In genomic region chr14:61260939-61261776, GRCh38 we compare ENCODE assay signal across 12 cellular contexts. TPM values are rescaled to one million over a fixed set of nuclear protein-coding genes. Genes with fewer than 3 reads are reported as not detected.
A peak's percentile ranks its signal among the peaks of the same experiment; 100 is the strongest.
DNase-seq lines count a peak whose midpoint lies in the region; ATAC-seq and TF ChIP-seq lines count a peak whose summit lies in the region.
"Had no signal": no experiment of that assay in that cellular context is flagged by ENCODE, and none has a peak within 500 bp of the region (broad histone marks: within the 10 kb centered on the region; RNA-seq: fewer than 3 reads in every experiment).

No MANE protein-coding gene starts in this region.

- CTCF ChIA-PET in PC-3 (lab: Charles Lee) = interaction anchor here (0.6 to 1.0 kb wide), 3 partner anchors 8 to 43 kb away, joined by 3 to 7 read pairs (median 3); no protein-coding TSS in a partner anchor

- H3K27me3 Mint-ChIP-seq in CD14-positive monocyte (ENCODE audit: low read depth in 3 of 3) = peaks cover 9 to 16% (median 14%) of the 10 kb centered on the region in 3 donors

- H3K36me3 Mint-ChIP-seq in CD14-positive monocyte = no peaks in the 10 kb centered on the region
- H3K36me3 Mint-ChIP-seq: activated naive CD8-positive, alpha-beta T cell had no signal

- peak overlapping the region; percentile 63 for H2AFZ ChIP-seq in PC-3 (ENCODE audit: low read length)

- POLR2A ChIA-PET in PC-3 (lab: Charles Lee; ENCODE audit: unreplicated experiment) = interaction anchor here (0.6 to 0.9 kb wide), 4 partner anchors 8 to 636 kb away, joined by 3 read pairs; no protein-coding TSS in a partner anchor

- peak overlapping the region; percentile 46 for H3K4me2 ChIP-seq in PC-3 (ENCODE audit: low read length)

- peak overlapping the region; percentile 59 for H3K9ac ChIP-seq in PC-3 (ENCODE audit: low read length)

- TF ChIP-seq CTCF in PC-3 (conservative IDR thresholded peaks at IDR 0.05; ENCODE audit: low read depth, low read length) (peak; percentile 77), fibroblast of mammary gland (conservative IDR thresholded peaks at IDR 0.05; ENCODE audit: control insufficient read depth, insufficient read depth, low read depth, low read length) (peak; percentile 25), CD14-positive monocyte (IDR thresholded peaks at IDR 0.05) (no peak), omental fat pad (IDR thresholded peaks at IDR 0.05) (no peak)

- H3K9me3 Mint-ChIP-seq in CD14-positive monocyte = no peaks in the 10 kb centered on the region

- H3K27ac ChIP-seq in PC-3 (ENCODE audit: low read length) = peak overlapping the region; percentile 76
- H3K27ac ChIP-seq: epithelial cell of prostate, left lung had no signal

- no TSS peak for BruUV-seq in PC-3 (replicated peaks; lab: Mats Ljungman, UMichigan)

- H3F3A ChIP-seq in PC-3 (ENCODE audit: low read length, unreplicated experiment) = no peaks in the 10 kb centered on the region

- H3K4me1 Mint-ChIP-seq in CD14-positive monocyte = no peaks in the 10 kb centered on the region

- H3K9me3 ChIP-seq in PC-3 (ENCODE audit: low read length) = no peaks in the 10 kb centered on the region
- H3K9me3 ChIP-seq: left lung had no signal

- ATAC-seq in PC-3 (peak; percentile 40), GM21367 (IDR thresholded peaks at IDR 0.05; ENCODE audit: unreplicated experiment) (no peak), omental fat pad (ENCODE audit: low FRiP score) (no peak)
- ATAC-seq: left lung had no signal

- no peak overlapping the region for H3K27ac Mint-ChIP-seq in CD14-positive monocyte
- H3K27ac Mint-ChIP-seq: activated naive CD8-positive, alpha-beta T cell had no signal

- H3K79me2 ChIP-seq in PC-3 (ENCODE audit: low read length) = no peaks in the 10 kb centered on the region

- H4K20me1 ChIP-seq in PC-3 (ENCODE audit: low read length) = no peaks in the 10 kb centered on the region

- no peak overlapping the region for H3K4me3 Mint-ChIP-seq in CD14-positive monocyte
- H3K4me3 Mint-ChIP-seq: activated naive CD8-positive, alpha-beta T cell had no signal

- intact Hi-C loops in PC-3 (cut with micrococcal nuclease) = loop anchor here (10.0 kb wide), 2 partner anchors 744 to 1006 kb away; no protein-coding TSS in a partner anchor
- intact Hi-C loops in CD14-positive monocyte (cut with micrococcal nuclease) = no loop called here

- H3K4me3 ChIP-seq in PC-3 (ENCODE audit: low read length) (no peak overlapping the region), fibroblast of mammary gland (ENCODE audit: control insufficient read depth, low read depth, low read length) (no peak overlapping the region)
- H3K4me3 ChIP-seq: left lung had no signal

- DNase-seq in NCI-H1417 (lab: John Stamatoyannopoulos, UW) (peak; percentile 8 to 57 (median 33)), NCI-H1417 treated with DMSO at 0.1 percent for 48 hours (lab: John Stamatoyannopoulos, UW) (no peak), PC-3 (peak; percentile 94), fibroblast of mammary gland (ENCODE audit: low read depth) (peak; percentile 94), smooth muscle cell of the brain vasculature (ENCODE audit: low read depth, low spot score) (peak; percentile 75), CD14-positive monocyte (ENCODE audit: low spot score) (no peak), omental fat pad (ENCODE audit: low spot score) (no peak)
- DNase-seq: left lung, NCI-H226 had no signal

- no peaks in the 10 kb centered on the region for H3K9me2 ChIP-seq in PC-3 (replicated peaks; ENCODE audit: low read length)

- H3K36me3 ChIP-seq in PC-3 (ENCODE audit: low read depth, low read length) = no peaks in the 10 kb centered on the region
- H3K36me3 ChIP-seq: left lung had no signal

- peaks cover 58% of the 10 kb centered on the region for H3K4me1 ChIP-seq in PC-3 (ENCODE audit: insufficient read depth, low read length)
- H3K4me1 ChIP-seq: left lung had no signal

- no peaks in the 10 kb centered on the region for H3K27me3 ChIP-seq in PC-3 (ENCODE audit: low read length)

RNA-seq across cellular contexts. Expression of gene TMEM30B, which starts 20.0 kb away (rescaled TPM):
- total RNA-seq in PC-3 (2014; rRNA removed) = 70.6 and 85.3 TPM in 2 replicates
- polyA plus RNA-seq in CD14-positive monocyte = not detected
- 1 to 10 TPM; 1.9 to 4.6 (median 2.5) TPM for total RNA-seq in omental fat pad

Comparison
In these comparisons a context has a peak if more than half of its experiments do, and no peak if none do; other contexts are left out.
1. DNase-seq: peak in NCI-H1417 (3 of 3), PC-3 (single experiment), fibroblast of mammary gland (single experiment) and smooth muscle cell of the brain vasculature (single experiment); none in NCI-H1417 treated with DMSO at 0.1 percent for 48 hours (single experiment), CD14-positive monocyte (single experiment) and omental fat pad (single experiment).
2. CTCF ChIP-seq: peak in PC-3 (single experiment) and fibroblast of mammary gland (single experiment); none in CD14-positive monocyte (single experiment) and omental fat pad (0 of 3).
3. RNA of gene TMEM30B, which starts 20.0 kb away (total RNA-seq): 70.6 to 85.3 TPM in PC-3; 1.9 to 4.6 TPM in omental fat pad; every median in the first group is over 10 times any median in the second.